ENCODE assay signal across 9 cellular contexts in genomic region chr4:2786152-2786671, GRCh38. TPM values are rescaled to one million over a fixed set of nuclear protein-coding genes. Genes with fewer than 3 reads are reported as not detected.
DNase-seq lines count a peak whose midpoint lies in the region; ATAC-seq and TF ChIP-seq lines count a peak whose summit lies in the region.
"Had no signal": no experiment of that assay in that cellular context is flagged by ENCODE, and none has a peak within 500 bp of the region (broad histone marks: within the 10 kb centered on the region; RNA-seq: fewer than 3 reads in every experiment).

No MANE protein-coding gene starts in this region.

- H3K9me3 Mint-ChIP-seq in activated CD4-positive, alpha-beta memory T cell treated with anti-CD3 and anti-CD28 coated beads, Interleukin-2, amount 10 ng/mL, durations not matched to agents 7 days and 5 days = peaks cover 12% of the 10 kb centered on the region

- TF ChIP-seq CTCF in left ventricle myocardium inferior (IDR thresholded peaks at IDR 0.05; ENCODE audit: borderline replicate concordance) (no peak), gastroesophageal sphincter (IDR thresholded peaks at IDR 0.05) (no peak)

- WGBS in gastroesophageal sphincter (ENCODE audit: low coverage in 1 of 2), 2 donors = no CpG with 5 or more reads among the region's 7 CpGs

- H3K4me3 ChIP-seq in left ventricle myocardium inferior (no peak overlapping the region), gastroesophageal sphincter (no peak overlapping the region)

- peaks cover 2% of the 10 kb centered on the region for H3K36me3 Mint-ChIP-seq in activated CD4-positive, alpha-beta memory T cell treated with anti-CD3 and anti-CD28 coated beads, Interleukin-2, amount 10 ng/mL, durations not matched to agents 7 days and 5 days (ENCODE audit: low read depth)

- CTCF ChIA-PET in activated CD4-positive, alpha-beta memory T cell treated with anti-CD3 and anti-CD28 coated beads, Interleukin-2, amount 10 ng/mL, durations not matched to agents 7 days and 5 days (lab: Charles Lee) = interaction anchor here (0.6 to 1.0 kb wide), 2 partner anchors 12 to 295 kb away, joined by 3 read pairs; no protein-coding TSS in a partner anchor

- H3K27me3 Mint-ChIP-seq in activated CD4-positive, alpha-beta memory T cell treated with anti-CD3 and anti-CD28 coated beads, Interleukin-2, amount 10 ng/mL, durations not matched to agents 7 days and 5 days = peaks cover 12% of the 10 kb centered on the region

- peak overlapping the region; percentile 87 for H3K27ac ChIP-seq in left ventricle myocardium inferior (replicated peaks)
- no peak overlapping the region for H3K27ac ChIP-seq in gastroesophageal sphincter

- ATAC-seq in GM19351 (IDR thresholded peaks at IDR 0.05; ENCODE audit: unreplicated experiment) = peak; percentile 32
- no peak for ATAC-seq in HG02678 (IDR thresholded peaks at IDR 0.05; ENCODE audit: unreplicated experiment)
- ATAC-seq in gastroesophageal sphincter = no peak
- no peak for ATAC-seq in HG02763 (IDR thresholded peaks at IDR 0.05; ENCODE audit: unreplicated experiment)

- H3K4me3 Mint-ChIP-seq in activated CD4-positive, alpha-beta memory T cell treated with anti-CD3 and anti-CD28 coated beads, Interleukin-2, amount 10 ng/mL, durations not matched to agents 7 days and 5 days = no peak overlapping the region

- peaks cover 27% of the 10 kb centered on the region for H3K4me1 Mint-ChIP-seq in activated CD4-positive, alpha-beta memory T cell treated with anti-CD3 and anti-CD28 coated beads, Interleukin-2, amount 10 ng/mL, durations not matched to agents 7 days and 5 days

- H3K36me3 ChIP-seq in left ventricle myocardium inferior (no peaks in the 10 kb centered on the region), gastroesophageal sphincter (no peaks in the 10 kb centered on the region)

- no peak for TF ChIP-seq POLR2A in gastroesophageal sphincter (IDR thresholded peaks at IDR 0.05)

- H3K27me3 ChIP-seq in left ventricle myocardium inferior (ENCODE audit: low read depth) = no peaks in the 10 kb centered on the region
- H3K27me3 ChIP-seq in gastroesophageal sphincter = no peaks in the 10 kb centered on the region

- DNase-seq in activated CD4-positive, alpha-beta memory T cell treated with anti-CD3 and anti-CD28 coated beads, Interleukin-2, amount 10 ng/mL, durations not matched to agents 7 days and 5 days = no peak
- DNase-seq in left ventricle myocardium inferior (no peak), HCEC 1CT (no peak)
- DNase-seq in stimulated activated CD8-positive, alpha-beta memory T cell treated with anti-CD3 and anti-CD28 coated beads, Interleukin-7, amount 100 ng/mL, for 1 hour (ENCODE audit: low read depth in 2 of 2) = peak; percentile 30 to 32
- DNase-seq: GF-D8 had no signal

- H3K4me1 ChIP-seq in left ventricle myocardium inferior (peaks cover 41% of the 10 kb centered on the region), gastroesophageal sphincter (peaks cover 0 to 21% (median 5%) of the 10 kb centered on the region in 3 donors)

- H3K27ac Mint-ChIP-seq in activated CD4-positive, alpha-beta memory T cell treated with anti-CD3 and anti-CD28 coated beads, Interleukin-2, amount 10 ng/mL, durations not matched to agents 7 days and 5 days = peak overlapping the region; percentile 21

- TF ChIP-seq EP300 in gastroesophageal sphincter (IDR thresholded peaks at IDR 0.05) = no peak

- H3K9me3 ChIP-seq in left ventricle myocardium inferior (replicated peaks) (peaks cover 31% of the 10 kb centered on the region), gastroesophageal sphincter (no peaks in the 10 kb centered on the region)

- POLR2A ChIA-PET in activated CD4-positive, alpha-beta memory T cell treated with anti-CD3 and anti-CD28 coated beads, Interleukin-2, amount 10 ng/mL, durations not matched to agents 7 days and 5 days (lab: Charles Lee) = interaction anchor here (1.1 to 3.1 kb wide), 4 partner anchors 12 to 149 kb away, joined by 4 to 16 read pairs (median 6); partner anchors contain the start of gene TNIP2

- intact Hi-C loops in left ventricle myocardium inferior (cut with micrococcal nuclease) = no loop called here

RNA-seq across cellular contexts. Expression of gene SH3BP2, which starts 6.7 kb away (rescaled TPM):
- 10 to 100 TPM; 77.0 to 80.3 TPM for total RNA-seq in activated CD4-positive, alpha-beta memory T cell treated with anti-CD3 and anti-CD28 coated beads, Interleukin-2, amount 10 ng/mL, durations not matched to agents 7 days and 5 days
- total RNA-seq in left ventricle myocardium inferior (24.7 TPM), gastroesophageal sphincter (10 to 100 TPM; 26.8 to 36.4 (median 29.3) TPM)

RNA-seq across cellular contexts. Expression of gene TNIP2, which starts 30.1 kb away (rescaled TPM):
- total RNA-seq in activated CD4-positive, alpha-beta memory T cell treated with anti-CD3 and anti-CD28 coated beads, Interleukin-2, amount 10 ng/mL, durations not matched to agents 7 days and 5 days = 10 to 100 TPM; 56.1 to 58.4 TPM
- total RNA-seq in left ventricle myocardium inferior = 19.4 TPM
- 10 to 100 TPM; 54.8 to 74.0 (median 70.4) TPM for total RNA-seq in gastroesophageal sphincter

RNA-seq across cellular contexts. Expression of gene ADD1, which starts 57.4 kb away (rescaled TPM):
- 100 to 1,000 TPM; 266 to 277 TPM for total RNA-seq in activated CD4-positive, alpha-beta memory T cell treated with anti-CD3 and anti-CD28 coated beads, Interleukin-2, amount 10 ng/mL, durations not matched to agents 7 days and 5 days
- total RNA-seq in left ventricle myocardium inferior (212 TPM), gastroesophageal sphincter (100 to 1,000 TPM; 230 to 384 (median 297) TPM)

Comparison
In these comparisons a context has a peak if more than half of its experiments do, and no peak if none do; other contexts are left out.
1. DNase-seq: peak in stimulated activated CD8-positive, alpha-beta memory T cell treated with anti-CD3 and anti-CD28 coated beads, Interleukin-7, amount 100 ng/mL, for 1 hour (2 of 2); none in activated CD4-positive, alpha-beta memory T cell treated with anti-CD3 and anti-CD28 coated beads, Interleukin-2, amount 10 ng/mL, durations not matched to agents 7 days and 5 days (single experiment), left ventricle myocardium inferior (single experiment) and HCEC 1CT (single experiment).